Comparison of ENCODE assay signal across 18 cellular contexts in the genomic region with DNA sequence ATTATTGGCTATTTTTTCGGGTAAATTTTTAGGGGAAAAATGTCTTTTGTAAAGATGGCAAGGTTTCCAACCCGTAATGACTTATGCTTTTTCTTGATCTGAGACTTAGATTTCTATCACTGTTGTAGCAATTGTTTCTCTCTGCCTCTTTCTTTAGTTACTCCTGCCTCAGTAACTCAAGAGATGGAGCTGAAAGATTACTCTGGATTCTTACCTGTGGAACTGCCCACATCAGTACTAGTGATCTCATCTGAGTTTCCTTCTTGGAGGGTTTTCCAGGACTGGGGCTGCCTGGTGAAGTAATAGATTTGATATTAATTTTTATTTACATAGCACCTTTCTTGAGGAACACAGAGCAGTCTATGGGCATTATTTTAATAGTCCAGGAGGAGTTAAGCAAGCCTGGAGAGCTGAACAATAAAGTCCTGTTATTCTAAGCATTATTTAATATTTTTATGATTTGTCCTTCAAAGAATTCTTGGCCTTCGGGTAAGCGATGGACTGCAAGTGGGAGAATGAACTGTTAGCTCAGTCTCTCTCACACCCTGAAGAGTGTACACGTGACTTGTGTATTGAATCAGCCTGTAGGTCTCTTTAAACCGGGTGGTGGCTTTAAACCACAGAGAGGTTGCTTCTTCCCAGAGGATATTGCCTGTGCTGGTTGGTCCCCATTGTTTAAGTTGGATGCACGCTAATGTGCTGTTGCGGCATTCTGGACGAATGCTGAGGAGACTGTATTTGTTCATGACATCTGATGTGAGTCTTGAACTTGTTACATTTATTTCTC.
"Had no signal": no experiment of that assay in that cellular context is flagged by ENCODE, and none has a peak within 500 bp of the region (broad histone marks: within the 10 kb centered on the region; RNA-seq: fewer than 3 reads in every experiment).

No MANE protein-coding gene starts in this region.

- H3K4me3 Mint-ChIP-seq: activated T-cell treated with anti-CD3 and anti-CD28 coated beads, Interleukin-2, amount 50 U/mL, for 72 hours; endodermal cell; naive B cell; stimulated activated effector memory CD8-positive, alpha-beta T cell treated with anti-CD3 and anti-CD28 coated beads, Interleukin-12 subunit alpha, Interleukin-12 subunit beta, amount 100 ng/mL, for 72 hours had no signal

- H3K9me3 Mint-ChIP-seq: activated T-cell treated with anti-CD3 and anti-CD28 coated beads, Interleukin-2, amount 50 U/mL, for 72 hours; endodermal cell; stimulated activated effector memory CD8-positive, alpha-beta T cell treated with anti-CD3 and anti-CD28 coated beads, Interleukin-12 subunit alpha, Interleukin-12 subunit beta, amount 100 ng/mL, for 72 hours had no signal

- H3K4me1 Mint-ChIP-seq: naive B cell; stimulated activated effector memory CD8-positive, alpha-beta T cell treated with anti-CD3 and anti-CD28 coated beads, Interleukin-12 subunit alpha, Interleukin-12 subunit beta, amount 100 ng/mL, for 72 hours had no signal

- H3K27ac Mint-ChIP-seq: activated T-cell treated with anti-CD3 and anti-CD28 coated beads, Interleukin-2, amount 50 U/mL, for 72 hours; endodermal cell; naive B cell; stimulated activated effector memory CD8-positive, alpha-beta T cell treated with anti-CD3 and anti-CD28 coated beads, Interleukin-12 subunit alpha, Interleukin-12 subunit beta, amount 100 ng/mL, for 72 hours had no signal

- DNase-seq: activated CD4-positive, alpha-beta T cell treated with anti-CD3 and anti-CD28 coated beads for 1 hour; activated effector memory CD4-positive, alpha-beta T cell treated with anti-CD3 and anti-CD28 coated beads, Interleukin-2, amount 50 U/mL, for 16 hours; activated naive CD4-positive, alpha-beta T cell treated with anti-CD3 and anti-CD28 coated beads, Interleukin-2, amount 50 U/mL, for 16 hours; activated T-cell treated with anti-CD3 and anti-CD28 coated beads, Interleukin-2, amount 50 U/mL, for 72 hours; endodermal cell; head of caudate nucleus; left lung; mammary epithelial cell; naive B cell; stimulated activated CD4-positive, alpha-beta T cell treated with anti-CD3 and anti-CD28 coated beads, Interleukin-4, amount 100 ng/mL, for 24 hours; SW 1271; T-helper 2 cell; testis; WERI-Rb-1 had no signal

- H3K79me2 ChIP-seq: parathyroid adenoma had no signal

- H3K4me1 ChIP-seq: parathyroid adenoma, testis had no signal

- H2AFZ ChIP-seq: parathyroid adenoma had no signal

- H3K36me3 Mint-ChIP-seq: naive B cell; stimulated activated effector memory CD8-positive, alpha-beta T cell treated with anti-CD3 and anti-CD28 coated beads, Interleukin-12 subunit alpha, Interleukin-12 subunit beta, amount 100 ng/mL, for 72 hours had no signal

- ATAC-seq: activated T-cell treated with anti-CD3 and anti-CD28 coated beads, Interleukin-2, amount 50 U/mL, for 72 hours; left lung; sciatic nerve; stimulated activated effector memory CD8-positive, alpha-beta T cell treated with anti-CD3 and anti-CD28 coated beads, Interleukin-12 subunit alpha, Interleukin-12 subunit beta, amount 100 ng/mL, for 72 hours had no signal

- H3K4me3 ChIP-seq: left lung, smooth muscle cell, testis had no signal

- H3K27me3 ChIP-seq: left lung, testis had no signal

- H3K36me3 ChIP-seq: left lung, WERI-Rb-1 had no signal

- H3K27ac ChIP-seq: left lung, parathyroid adenoma, testis, WERI-Rb-1 had no signal
